1 cellular context compared by ENCODE assay signal in the genomic region with DNA sequence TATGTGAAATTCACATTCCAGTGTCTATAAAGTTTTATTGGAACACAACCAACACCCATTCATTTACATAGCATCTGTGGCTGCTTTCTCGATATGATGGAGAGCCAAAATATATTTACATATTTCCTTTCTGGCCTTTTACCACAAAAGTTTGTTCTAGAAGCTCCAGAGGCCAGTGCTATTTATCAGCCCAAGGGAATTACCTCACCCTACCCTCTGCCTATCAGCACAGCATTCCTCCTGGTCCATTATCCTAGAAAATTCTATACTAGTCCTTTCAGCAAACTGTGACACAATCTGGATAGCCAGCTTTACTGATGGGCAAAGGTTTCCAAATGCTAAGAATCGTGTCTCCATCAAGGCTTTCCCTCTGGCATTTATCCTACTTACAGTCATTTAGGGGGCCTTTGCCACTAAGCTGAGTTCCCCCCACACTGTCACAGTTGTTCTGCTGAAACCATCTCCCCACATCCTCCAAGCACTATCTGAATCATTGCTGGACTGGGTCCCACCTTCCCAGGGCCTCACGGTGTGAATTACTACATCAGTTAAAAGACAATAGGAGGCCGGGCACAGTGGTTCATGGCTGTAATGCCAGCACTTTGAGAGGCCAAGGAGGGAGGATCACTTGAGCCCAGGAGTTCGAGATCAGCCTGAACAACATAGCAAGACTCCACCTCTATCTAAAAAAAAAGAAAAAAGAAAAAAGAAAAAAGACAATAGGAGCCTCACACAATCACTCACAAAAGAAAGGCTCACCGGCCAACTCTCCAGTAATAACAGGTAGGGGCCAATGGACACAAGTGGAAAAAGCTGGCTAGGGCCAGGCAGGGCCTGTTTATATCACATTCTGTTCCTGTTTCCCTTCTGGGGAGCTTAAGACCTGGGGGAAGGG.
TF ChIP-seq lines count a peak whose summit lies in the region.

No MANE protein-coding gene starts in this region.

TF ChIP-seq in K562, 482 proteins besides CTCF, POLR2A, EP300 and RAD21:
- TF ChIP-seq, protein P1, sequence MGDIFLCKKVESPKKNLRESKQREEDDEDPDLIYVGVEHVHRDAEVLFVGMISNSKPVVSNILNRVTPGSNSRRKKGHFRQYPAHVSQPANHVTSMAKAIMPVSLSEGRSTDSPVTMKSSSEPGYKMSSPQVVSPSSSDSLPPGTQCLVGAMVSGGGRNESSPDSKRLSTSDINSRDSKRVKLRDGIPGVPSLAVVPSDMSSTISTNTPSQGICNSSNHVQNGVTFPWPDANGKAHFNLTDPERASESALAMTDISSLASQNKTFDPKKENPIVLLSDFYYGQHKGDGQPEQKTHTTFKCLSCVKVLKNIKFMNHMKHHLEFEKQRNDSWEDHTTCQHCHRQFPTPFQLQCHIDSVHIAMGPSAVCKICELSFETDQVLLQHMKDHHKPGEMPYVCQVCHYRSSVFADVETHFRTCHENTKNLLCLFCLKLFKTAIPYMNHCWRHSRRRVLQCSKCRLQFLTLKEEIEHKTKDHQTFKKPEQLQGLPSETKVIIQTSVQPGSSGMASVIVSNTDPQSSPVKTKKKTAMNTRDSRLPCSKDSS (IDR thresholded peaks at IDR 0.05; ENCODE audit: low read depth, partially characterized antibody), result no peak
- TF ChIP-seq, protein P2, sequence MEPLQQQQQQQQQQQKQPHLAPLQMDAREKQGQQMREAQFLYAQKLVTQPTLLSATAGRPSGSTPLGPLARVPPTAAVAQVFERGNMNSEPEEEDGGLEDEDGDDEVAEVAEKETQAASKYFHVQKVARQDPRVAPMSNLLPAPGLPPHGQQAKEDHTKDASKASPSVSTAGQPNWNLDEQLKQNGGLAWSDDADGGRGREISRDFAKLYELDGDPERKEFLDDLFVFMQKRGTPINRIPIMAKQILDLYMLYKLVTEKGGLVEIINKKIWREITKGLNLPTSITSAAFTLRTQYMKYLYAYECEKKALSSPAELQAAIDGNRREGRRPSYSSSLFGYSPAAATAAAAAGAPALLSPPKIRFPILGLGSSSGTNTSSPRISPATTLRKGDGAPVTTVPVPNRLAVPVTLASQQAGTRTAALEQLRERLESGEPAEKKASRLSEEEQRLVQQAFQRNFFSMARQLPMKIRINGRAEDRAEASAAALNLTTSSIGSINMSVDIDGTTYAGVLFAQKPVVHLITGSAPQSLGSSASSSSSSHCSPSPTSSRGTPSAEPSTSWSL (CRISPR knock-in tag; IDR thresholded peaks at IDR 0.05; ENCODE audit: borderline replicate concordance), result no peak
- TF ChIP-seq TCF3 (CRISPR knock-in tag; IDR thresholded peaks at IDR 0.05), result no peak
- TF ChIP-seq, protein P3, sequence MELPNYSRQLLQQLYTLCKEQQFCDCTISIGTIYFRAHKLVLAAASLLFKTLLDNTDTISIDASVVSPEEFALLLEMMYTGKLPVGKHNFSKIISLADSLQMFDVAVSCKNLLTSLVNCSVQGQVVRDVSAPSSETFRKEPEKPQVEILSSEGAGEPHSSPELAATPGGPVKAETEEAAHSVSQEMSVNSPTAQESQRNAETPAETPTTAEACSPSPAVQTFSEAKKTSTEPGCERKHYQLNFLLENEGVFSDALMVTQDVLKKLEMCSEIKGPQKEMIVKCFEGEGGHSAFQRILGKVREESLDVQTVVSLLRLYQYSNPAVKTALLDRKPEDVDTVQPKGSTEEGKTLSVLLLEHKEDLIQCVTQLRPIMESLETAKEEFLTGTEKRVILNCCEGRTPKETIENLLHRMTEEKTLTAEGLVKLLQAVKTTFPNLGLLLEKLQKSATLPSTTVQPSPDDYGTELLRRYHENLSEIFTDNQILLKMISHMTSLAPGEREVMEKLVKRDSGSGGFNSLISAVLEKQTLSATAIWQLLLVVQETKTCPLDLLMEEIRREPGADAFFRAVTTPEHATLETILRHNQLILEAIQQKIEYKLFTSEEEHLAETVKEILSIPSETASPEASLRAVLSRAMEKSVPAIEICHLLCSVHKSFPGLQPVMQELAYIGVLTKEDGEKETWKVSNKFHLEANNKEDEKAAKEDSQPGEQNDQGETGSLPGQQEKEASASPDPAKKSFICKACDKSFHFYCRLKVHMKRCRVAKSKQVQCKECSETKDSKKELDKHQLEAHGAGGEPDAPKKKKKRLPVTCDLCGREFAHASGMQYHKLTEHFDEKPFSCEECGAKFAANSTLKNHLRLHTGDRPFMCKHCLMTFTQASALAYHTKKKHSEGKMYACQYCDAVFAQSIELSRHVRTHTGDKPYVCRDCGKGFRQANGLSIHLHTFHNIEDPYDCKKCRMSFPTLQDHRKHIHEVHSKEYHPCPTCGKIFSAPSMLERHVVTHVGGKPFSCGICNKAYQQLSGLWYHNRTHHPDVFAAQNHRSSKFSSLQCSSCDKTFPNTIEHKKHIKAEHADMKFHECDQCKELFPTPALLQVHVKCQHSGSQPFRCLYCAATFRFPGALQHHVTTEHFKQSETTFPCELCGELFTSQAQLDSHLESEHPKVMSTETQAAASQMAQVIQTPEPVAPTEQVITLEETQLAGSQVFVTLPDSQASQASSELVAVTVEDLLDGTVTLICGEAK (IDR thresholded peaks at IDR 0.05), result peak; percentile 90
- TF ChIP-seq, protein P3 (CRISPR knock-in tag; IDR thresholded peaks at IDR 0.05), result peak; percentile 88
